In genomic region chr3:46935168-46935858, GRCh38 we compare ENCODE assay signal across 7 cellular contexts. TPM values are rescaled to one million over a fixed set of nuclear protein-coding genes. Genes with fewer than 3 reads are reported as not detected.
DNase-seq lines count a peak whose midpoint lies in the region; ATAC-seq and TF ChIP-seq lines count a peak whose summit lies in the region.

No MANE protein-coding gene starts in this region.

- H3K27ac Mint-ChIP-seq in naive thymus-derived CD4-positive, alpha-beta T cell: peak overlapping the region in 6 of 9 donors; percentile 12 to 82 (median 56)

- peaks cover 4 to 30% (median 14%) of the 10 kb centered on the region in 5 donors for H3K36me3 Mint-ChIP-seq in naive thymus-derived CD4-positive, alpha-beta T cell

- in situ Hi-C loops in SK-MEL-5 (cut with HindIII; ENCODE audit: low pct_unique_long_range_greater_than_20kb, low sequenced_read_pairs): no loop called here

- no peaks in the 10 kb centered on the region for H3K9me3 ChIP-seq in naive thymus-derived CD4-positive, alpha-beta T cell (ENCODE audit: control insufficient read depth in 2 of 3, low read length in 3 of 3)

- POLR2A ChIA-PET in naive thymus-derived CD4-positive, alpha-beta T cell (lab: Charles Lee): interaction anchor here (1.1 kb wide), 1 partner anchor 12 kb away, joined by 4 read pairs; no protein-coding TSS in a partner anchor

- no peak overlapping the region for H3K4me3 Mint-ChIP-seq in naive thymus-derived CD4-positive, alpha-beta T cell

- peak; percentile 77 for TF ChIP-seq CTCF in HFF-Myc (IDR thresholded peaks at IDR 0.05; ENCODE audit: low read depth, low read length, missing control alignments)

- ATAC-seq in naive thymus-derived CD4-positive, alpha-beta T cell: peak; percentile 46
- ATAC-seq in GM21723 (IDR thresholded peaks at IDR 0.05; ENCODE audit: unreplicated experiment) (no peak), GM21515 (IDR thresholded peaks at IDR 0.05; ENCODE audit: unreplicated experiment) (no peak)

- H3K4me1 Mint-ChIP-seq in naive thymus-derived CD4-positive, alpha-beta T cell: peaks cover 29 to 69% (median 56%) of the 10 kb centered on the region in 7 donors

- no peaks in the 10 kb centered on the region for H3K9me3 Mint-ChIP-seq in naive thymus-derived CD4-positive, alpha-beta T cell

- H3K4me3 ChIP-seq in HFF-Myc (replicated peaks; ENCODE audit: low read depth, low read length): no peak overlapping the region
- H3K4me3 ChIP-seq in naive thymus-derived CD4-positive, alpha-beta T cell (ENCODE audit: low read length): no peak overlapping the region

- intact Hi-C loops in naive thymus-derived CD4-positive, alpha-beta T cell (cut with micrococcal nuclease): no loop called here

- H3K27me3 ChIP-seq in naive thymus-derived CD4-positive, alpha-beta T cell (ENCODE audit: control insufficient read depth in 2 of 2, insufficient read depth in 2 of 2, low read length in 2 of 2): no peaks in the 10 kb centered on the region

- H3K27ac ChIP-seq in naive thymus-derived CD4-positive, alpha-beta T cell (ENCODE audit: low read depth, low read length): no peak overlapping the region

- CTCF ChIA-PET in naive thymus-derived CD4-positive, alpha-beta T cell (lab: Charles Lee): interaction anchor here (2.1 kb wide), 1 partner anchor 389 kb away, joined by 5 read pairs; no protein-coding TSS in a partner anchor

- peaks cover 5 to 61% (median 7%) of the 10 kb centered on the region in 3 experiments for H3K36me3 ChIP-seq in naive thymus-derived CD4-positive, alpha-beta T cell (ENCODE audit: control insufficient read depth in 2 of 3, insufficient read depth in 3 of 3, low read length in 3 of 3)

- H3K4me1 ChIP-seq in naive thymus-derived CD4-positive, alpha-beta T cell (ENCODE audit: control insufficient read depth in 2 of 2, insufficient read depth in 2 of 2, low read length in 2 of 2): peaks cover 12 to 26% of the 10 kb centered on the region in 2 donors

- DNase-seq in HFF-Myc (ENCODE audit: extremely low read depth, low read depth) (peak; percentile 85), SK-MEL-5 (ENCODE audit: low read depth, low spot score) (peak; percentile 73), fibroblast of gingiva (ENCODE audit: low read depth) (peak; percentile 92), NK-92 (lab: John Stamatoyannopoulos, UW; ENCODE audit: unreplicated experiment) (no peak)
- DNase-seq in naive thymus-derived CD4-positive, alpha-beta T cell: no peak

- H3K27me3 Mint-ChIP-seq in naive thymus-derived CD4-positive, alpha-beta T cell: no peaks in the 10 kb centered on the region

RNA-seq across cellular contexts. Expression of gene CCDC12, which starts 41.2 kb away (rescaled TPM):
- 21.5 and 24.6 TPM in 2 replicates for total RNA-seq in SK-MEL-5 (2014; rRNA removed; shearing (Covaris generic))
- 28.3 and 31.4 TPM in 2 replicates for polyA plus RNA-seq in SK-MEL-5 (2015; cell fraction: cytosol; rRNA removed)
- 21.1 and 24.3 TPM in 2 replicates for polyA plus RNA-seq in SK-MEL-5 (2015; cell fraction: nucleus; rRNA removed)
- total RNA-seq in naive thymus-derived CD4-positive, alpha-beta T cell: 10 to 100 TPM; 51.6 to 61.5 (median 56.9) TPM
- polyA plus RNA-seq in naive thymus-derived CD4-positive, alpha-beta T cell: 100 to 1,000 TPM in 1 of 2 donors, 10 to 100 TPM in 1; 88.2 to 115 TPM

RNA-seq across cellular contexts. Expression of gene NBEAL2, which starts 44.2 kb away (rescaled TPM):
- total RNA-seq in SK-MEL-5 (2014; rRNA removed; shearing (Covaris generic)): 5.3 and 6.1 TPM in 2 replicates
- 10.2 and 10.9 TPM in 2 replicates for polyA plus RNA-seq in SK-MEL-5 (2015; cell fraction: cytosol; rRNA removed)
- 100 and 116 TPM in 2 replicates for polyA plus RNA-seq in SK-MEL-5 (2015; cell fraction: nucleus; rRNA removed)
- 100 to 1,000 TPM in 2 of 5 experiments, 10 to 100 TPM in 3; 48.8 to 289 (median 94.0) TPM for total RNA-seq in naive thymus-derived CD4-positive, alpha-beta T cell
- polyA plus RNA-seq in naive thymus-derived CD4-positive, alpha-beta T cell: 1 to 10 TPM; 1.7 to 4.9 TPM

RNA-seq across cellular contexts. Expression of gene PTH1R, which starts 57.8 kb away (rescaled TPM):
- total RNA-seq in SK-MEL-5 (2014; rRNA removed; shearing (Covaris generic)): 0.48 TPM in 1 of 2 replicates, not detected in the other
- polyA plus RNA-seq in SK-MEL-5 (2015; cell fraction: cytosol; rRNA removed): 0.13 and 0.14 TPM in 2 replicates
- 7.0 TPM in 1 of 2 replicates, not detected in the other for polyA plus RNA-seq in SK-MEL-5 (2015; cell fraction: nucleus; rRNA removed)
- not detected for total RNA-seq in naive thymus-derived CD4-positive, alpha-beta T cell
- polyA plus RNA-seq in naive thymus-derived CD4-positive, alpha-beta T cell: not detected

Comparison
In these comparisons a context has a peak if more than half of its experiments do, and no peak if none do; other contexts are left out.
1. DNase-seq: peak in HFF-Myc (single experiment), SK-MEL-5 (single experiment) and fibroblast of gingiva (single experiment); none in naive thymus-derived CD4-positive, alpha-beta T cell (0 of 9) and NK-92 (single experiment).